In genomic region chr21:31558839-31559367, GRCh38 we compare ENCODE assay signal across 1 cellular context.
A peak's percentile ranks its signal among the peaks of the same experiment; 100 is the strongest.
TF ChIP-seq lines count a peak whose summit lies in the region.

No MANE protein-coding gene starts in this region.

TF ChIP-seq in HEK293, 187 proteins besides CTCF, POLR2A, EP300 and RAD21 (continued from another document and continues in another):
- no peak; the same call in 1 of the 2 replicates for TF ChIP-seq ZNF561 (tag by site-specific recombination; IDR thresholded peaks at IDR 0.05; ENCODE audit: borderline replicate concordance)
- no peak for TF ChIP-seq ZNF155 (tag by site-specific recombination; IDR thresholded peaks at IDR 0.05)
- TF ChIP-seq ZNF514 (tag by site-specific recombination; IDR thresholded peaks at IDR 0.05): no peak
- TF ChIP-seq REST (tag by site-specific recombination; IDR thresholded peaks at IDR 0.05): no peak
- no peak for TF ChIP-seq ZNF837 (tag by site-specific recombination; IDR thresholded peaks at IDR 0.05)
- TF ChIP-seq ZNF529 (tag by site-specific recombination; IDR thresholded peaks at IDR 0.05; ENCODE audit: insufficient replicate concordance): no peak
- no peak for TF ChIP-seq MEIS1 (CRISPR knock-in tag; IDR thresholded peaks at IDR 0.05; ENCODE audit: borderline replicate concordance)
- no peak for TF ChIP-seq KLF17 (tag by site-specific recombination; IDR thresholded peaks at IDR 0.05)
- no peak for TF ChIP-seq ZNF610 (tag by site-specific recombination; IDR thresholded peaks at IDR 0.05; ENCODE audit: borderline replicate concordance)
- TF ChIP-seq ZNF433 (tag by site-specific recombination; IDR thresholded peaks at IDR 0.05; ENCODE audit: low read depth): no peak
- TF ChIP-seq ZNF701 (tag by site-specific recombination; IDR thresholded peaks at IDR 0.05): no peak
- TF ChIP-seq ZNF133 (tag by site-specific recombination; IDR thresholded peaks at IDR 0.05): no peak
- TF ChIP-seq RBAK (tag by site-specific recombination; IDR thresholded peaks at IDR 0.05): no peak
- no peak for TF ChIP-seq ZBTB48 (tag by site-specific recombination; IDR thresholded peaks at IDR 0.05)
- no peak for TF ChIP-seq ZNF174 (tag by site-specific recombination; IDR thresholded peaks at IDR 0.05)
- no peak for TF ChIP-seq ZNF132 (tag by site-specific recombination; IDR thresholded peaks at IDR 0.05; ENCODE audit: borderline replicate concordance)
- TF ChIP-seq KLF10 (tag by site-specific recombination; IDR thresholded peaks at IDR 0.05): peak; percentile 82; the same call in 1 of the 2 replicates
- TF ChIP-seq ZNF223 (tag by site-specific recombination; IDR thresholded peaks at IDR 0.05): no peak
- peak; percentile 56 for TF ChIP-seq ZNF596 (tag by site-specific recombination; IDR thresholded peaks at IDR 0.05)
- TF ChIP-seq HOXA7 (CRISPR knock-in tag; IDR thresholded peaks at IDR 0.05; ENCODE audit: borderline replicate concordance): no peak
- TF ChIP-seq PRDM10 (tag by site-specific recombination; IDR thresholded peaks at IDR 0.05): no peak
- no peak for TF ChIP-seq BCL11A (tag by site-specific recombination; IDR thresholded peaks at IDR 0.05; ENCODE audit: low read depth)
- TF ChIP-seq ZNF76 (tag by site-specific recombination; IDR thresholded peaks at IDR 0.05; ENCODE audit: borderline replicate concordance, low read depth): 0 out of 2 replicates have a peak, but pooled peaks have one; percentile 5
- no peak for TF ChIP-seq ZSCAN18 (tag by site-specific recombination; IDR thresholded peaks at IDR 0.05)
- TF ChIP-seq ZBTB8A (tag by site-specific recombination; IDR thresholded peaks at IDR 0.05): peak; percentile 90
- no peak for TF ChIP-seq ZNF19 (tag by site-specific recombination; IDR thresholded peaks at IDR 0.05; ENCODE audit: low read depth)
- no peak for TF ChIP-seq PRDM1 (tag by site-specific recombination; IDR thresholded peaks at IDR 0.05)
- no peak for TF ChIP-seq ZNF843 (tag by site-specific recombination; IDR thresholded peaks at IDR 0.05)
- TF ChIP-seq ZBTB10 (tag by site-specific recombination; IDR thresholded peaks at IDR 0.05): no peak
- no peak for TF ChIP-seq ZNF747 (tag by site-specific recombination; IDR thresholded peaks at IDR 0.05)
- no peak for TF ChIP-seq ZNF341 (tag by site-specific recombination; IDR thresholded peaks at IDR 0.05; ENCODE audit: low read depth)
- TF ChIP-seq ZNF549 (tag by site-specific recombination; IDR thresholded peaks at IDR 0.05): no peak
- no peak for TF ChIP-seq ZNF654 (tag by site-specific recombination; IDR thresholded peaks at IDR 0.05; ENCODE audit: low read depth)
- TF ChIP-seq ZNF26 (tag by site-specific recombination; IDR thresholded peaks at IDR 0.05): no peak
- no peak for TF ChIP-seq ZNF423 (tag by site-specific recombination; IDR thresholded peaks at IDR 0.05)
- peak; percentile 61; the same call in 1 of the 2 replicates for TF ChIP-seq ZNF449 (tag by site-specific recombination; IDR thresholded peaks at IDR 0.05)
- TF ChIP-seq ZNF623 (tag by site-specific recombination; IDR thresholded peaks at IDR 0.05): no peak
- TF ChIP-seq ZNF626 (tag by site-specific recombination; IDR thresholded peaks at IDR 0.05): no peak
- TF ChIP-seq ZNF274 (IDR thresholded peaks at IDR 0.05; ENCODE audit: low read length): no peak
- TF ChIP-seq ZNF274 (tag by site-specific recombination; IDR thresholded peaks at IDR 0.05; ENCODE audit: borderline replicate concordance): no peak
- TF ChIP-seq IKZF3 (tag by site-specific recombination; IDR thresholded peaks at IDR 0.05): peak; percentile 66; the same call in 1 of the 2 replicates
- TF ChIP-seq ZNF830 (tag by site-specific recombination; IDR thresholded peaks at IDR 0.05; ENCODE audit: low read depth): no peak
- TF ChIP-seq ZNF324 (tag by site-specific recombination; IDR thresholded peaks at IDR 0.05): no peak
- TF ChIP-seq ZNF548 (tag by site-specific recombination; IDR thresholded peaks at IDR 0.05): no peak
- no peak for TF ChIP-seq ZNF366 (tag by site-specific recombination; conservative IDR thresholded peaks at IDR 0.05)
- peak; percentile 77; the same call in 1 of the 2 replicates for TF ChIP-seq ZNF184 (tag by site-specific recombination; IDR thresholded peaks at IDR 0.05)
- no peak for TF ChIP-seq ZNF776 (tag by site-specific recombination; IDR thresholded peaks at IDR 0.05; ENCODE audit: borderline replicate concordance)
- no peak for TF ChIP-seq KLF7 (tag by site-specific recombination; IDR thresholded peaks at IDR 0.05; ENCODE audit: borderline replicate concordance)
- no peak for TF ChIP-seq ZNF354C (tag by site-specific recombination; IDR thresholded peaks at IDR 0.05; ENCODE audit: borderline replicate concordance, low read depth)
- no peak for TF ChIP-seq YY1 (tag by site-specific recombination; IDR thresholded peaks at IDR 0.05)
- peak; percentile 53; the same call in 1 of the 2 replicates for TF ChIP-seq ZBTB6 (tag by site-specific recombination; IDR thresholded peaks at IDR 0.05)
